ENCODE assay signal across 11 cellular contexts in the genomic region with DNA sequence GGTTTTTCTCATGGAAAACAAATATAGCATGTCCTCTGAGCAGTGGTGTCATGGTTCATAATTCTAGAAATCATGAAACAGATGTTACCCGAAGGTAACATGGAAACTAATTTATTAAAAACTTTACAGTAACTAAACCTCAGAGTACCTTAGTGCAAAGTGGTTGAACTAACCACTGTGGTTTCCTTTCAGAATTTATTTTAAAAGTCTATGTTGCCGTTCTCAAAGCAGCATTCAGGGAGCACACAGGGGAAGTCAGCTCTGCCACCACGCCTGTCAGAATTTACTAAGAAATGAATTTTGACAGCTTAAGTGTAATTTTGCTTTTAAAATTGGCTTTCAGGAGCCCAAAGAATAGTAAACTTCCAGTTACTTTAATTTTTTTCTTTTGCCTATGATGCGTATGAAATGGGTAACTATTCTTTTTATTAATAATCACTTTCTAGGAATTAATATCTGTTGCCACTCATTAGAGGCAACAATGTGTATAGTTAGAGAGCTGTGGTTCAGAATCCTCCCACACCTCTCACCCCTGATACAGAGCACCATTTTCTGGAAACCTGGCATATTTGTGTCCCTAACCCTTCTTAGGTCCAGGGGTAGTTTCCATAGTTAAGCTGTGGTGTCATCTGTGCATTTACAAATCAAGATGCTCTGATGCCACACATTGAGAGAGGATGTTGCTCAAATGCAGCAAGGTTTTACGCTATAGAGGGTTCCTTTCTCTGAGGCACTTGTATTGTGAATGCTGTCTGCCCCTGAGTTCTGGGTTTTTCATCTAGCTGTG.
DNase-seq lines count a peak whose midpoint lies in the region; ATAC-seq lines count a peak whose summit lies in the region.
"Had no signal": no experiment of that assay in that cellular context is flagged by ENCODE, and none has a peak within 500 bp of the region (broad histone marks: within the 10 kb centered on the region; RNA-seq: fewer than 3 reads in every experiment).

No MANE protein-coding gene starts in this region.

- H3K4me3 ChIP-seq in Jurkat, Clone E6-1 (ENCODE audit: low read length): no peak overlapping the region
- H3K4me3 ChIP-seq: cardiac muscle cell had no signal

- ATAC-seq in HG02759 (IDR thresholded peaks at IDR 0.05; ENCODE audit: unreplicated experiment): peak; percentile 86

- peak; percentile 8 for DNase-seq in stimulated activated CD4-positive, alpha-beta T cell treated with anti-CD3 and anti-CD28 coated beads, Interleukin-15, amount 100 ng/mL, for 24 hours
- DNase-seq in stimulated activated CD4-positive, alpha-beta T cell treated with anti-CD3 and anti-CD28 coated beads, Interleukin-4, amount 100 ng/mL, for 4 hours: no peak
- DNase-seq in Jurkat, Clone E6-1 (ENCODE audit: low read depth, low spot score): peak; percentile 64
- DNase-seq in NCI-H2107 (lab: John Stamatoyannopoulos, UW) (no peak), NCI-H345 treated with DMSO at 0.1 percent for 48 hours (lab: John Stamatoyannopoulos, UW; ENCODE audit: unreplicated experiment) (no peak), RPMI8226 (no peak), hepatic stellate cell (ENCODE audit: low spot score) (no peak)
- DNase-seq: H9, NCI-H2171 had no signal

Comparison
In these comparisons a context has a peak if more than half of its experiments do, and no peak if none do; other contexts are left out.
1. DNase-seq: peak in stimulated activated CD4-positive, alpha-beta T cell treated with anti-CD3 and anti-CD28 coated beads, Interleukin-15, amount 100 ng/mL, for 24 hours (single experiment) and Jurkat, Clone E6-1 (single experiment); none in stimulated activated CD4-positive, alpha-beta T cell treated with anti-CD3 and anti-CD28 coated beads, Interleukin-4, amount 100 ng/mL, for 4 hours (0 of 2), NCI-H2107 (single experiment), NCI-H345 treated with DMSO at 0.1 percent for 48 hours (single experiment), RPMI8226 (single experiment) and hepatic stellate cell (single experiment).